In the genomic region with DNA sequence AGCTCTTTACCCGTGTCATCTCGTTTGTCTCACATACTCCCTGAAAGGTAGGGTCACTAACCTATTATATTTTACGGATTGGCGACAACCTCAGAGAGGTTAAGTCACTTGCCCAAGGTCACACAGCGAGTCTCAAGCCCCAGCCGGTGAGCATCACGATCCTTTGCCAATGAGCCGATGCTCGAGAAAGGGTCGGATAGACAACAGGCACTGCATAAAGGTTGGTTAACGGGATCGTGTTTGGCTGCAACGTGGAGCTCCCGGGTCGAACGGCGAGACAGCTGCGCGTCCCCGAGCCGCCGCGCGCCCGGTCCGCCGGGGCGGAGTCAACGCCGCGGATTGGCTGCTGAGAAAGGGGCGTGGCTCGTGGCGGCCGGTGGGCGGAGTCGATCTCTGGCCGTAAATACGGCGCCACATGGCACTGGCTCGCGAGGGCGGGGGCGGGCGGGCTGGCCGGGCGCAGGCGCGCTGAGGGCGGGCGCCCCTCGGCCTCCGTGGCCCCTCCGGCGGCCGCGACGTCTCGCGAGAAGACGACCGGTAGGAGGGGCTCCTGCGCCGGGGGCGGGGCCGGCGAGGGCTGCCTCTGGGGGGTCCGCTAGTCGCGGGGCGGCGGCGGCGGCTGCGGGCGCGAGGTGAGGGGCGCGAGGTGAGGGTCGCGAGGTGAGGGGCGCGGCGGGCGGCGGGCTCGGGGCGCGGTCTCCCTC, we compare ENCODE assay signal across 1 cellular context.
TF ChIP-seq lines count a peak whose summit lies in the region.

Gene CHST12 (plus strand): TSS at position 598 of the 704 bp plus-strand sequence. CDS start 29,029 bp downstream, outside the sequence.

TF ChIP-seq in WTC11, 78 proteins besides CTCF, POLR2A, EP300 and RAD21 (continued from another document):
- TF ChIP-seq, protein P1, sequence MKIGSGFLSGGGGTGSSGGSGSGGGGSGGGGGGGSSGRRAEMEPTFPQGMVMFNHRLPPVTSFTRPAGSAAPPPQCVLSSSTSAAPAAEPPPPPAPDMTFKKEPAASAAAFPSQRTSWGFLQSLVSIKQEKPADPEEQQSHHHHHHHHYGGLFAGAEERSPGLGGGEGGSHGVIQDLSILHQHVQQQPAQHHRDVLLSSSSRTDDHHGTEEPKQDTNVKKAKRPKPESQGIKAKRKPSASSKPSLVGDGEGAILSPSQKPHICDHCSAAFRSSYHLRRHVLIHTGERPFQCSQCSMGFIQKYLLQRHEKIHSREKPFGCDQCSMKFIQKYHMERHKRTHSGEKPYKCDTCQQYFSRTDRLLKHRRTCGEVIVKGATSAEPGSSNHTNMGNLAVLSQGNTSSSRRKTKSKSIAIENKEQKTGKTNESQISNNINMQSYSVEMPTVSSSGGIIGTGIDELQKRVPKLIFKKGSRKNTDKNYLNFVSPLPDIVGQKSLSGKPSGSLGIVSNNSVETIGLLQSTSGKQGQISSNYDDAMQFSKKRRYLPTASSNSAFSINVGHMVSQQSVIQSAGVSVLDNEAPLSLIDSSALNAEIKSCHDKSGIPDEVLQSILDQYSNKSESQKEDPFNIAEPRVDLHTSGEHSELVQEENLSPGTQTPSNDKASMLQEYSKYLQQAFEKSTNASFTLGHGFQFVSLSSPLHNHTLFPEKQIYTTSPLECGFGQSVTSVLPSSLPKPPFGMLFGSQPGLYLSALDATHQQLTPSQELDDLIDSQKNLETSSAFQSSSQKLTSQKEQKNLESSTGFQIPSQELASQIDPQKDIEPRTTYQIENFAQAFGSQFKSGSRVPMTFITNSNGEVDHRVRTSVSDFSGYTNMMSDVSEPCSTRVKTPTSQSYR (CRISPR knock-in tag; IDR thresholded peaks at IDR 0.05), result no peak
- TF ChIP-seq ELF4 (CRISPR knock-in tag; IDR thresholded peaks at IDR 0.05; ENCODE audit: low read depth) (no peak), ZNF671 (CRISPR knock-in tag; IDR thresholded peaks at IDR 0.05) (0 out of 2 replicates have a peak, but pooled peaks have one; percentile 12), FOXK1 (CRISPR knock-in tag; IDR thresholded peaks at IDR 0.05) (peak; percentile 98), JAZF1 (CRISPR knock-in tag; IDR thresholded peaks at IDR 0.05) (no peak), MXD4 (CRISPR knock-in tag; IDR thresholded peaks at IDR 0.05; ENCODE audit: borderline replicate concordance) (no peak), ESRRA (CRISPR knock-in tag; IDR thresholded peaks at IDR 0.05; ENCODE audit: borderline replicate concordance) (no peak), CBFB (CRISPR knock-in tag; IDR thresholded peaks at IDR 0.05; ENCODE audit: low read depth) (0 out of 2 replicates have a peak, but pooled peaks have one; percentile 56)
